ENCODE assay signal across 28 cellular contexts in the genomic region with DNA sequence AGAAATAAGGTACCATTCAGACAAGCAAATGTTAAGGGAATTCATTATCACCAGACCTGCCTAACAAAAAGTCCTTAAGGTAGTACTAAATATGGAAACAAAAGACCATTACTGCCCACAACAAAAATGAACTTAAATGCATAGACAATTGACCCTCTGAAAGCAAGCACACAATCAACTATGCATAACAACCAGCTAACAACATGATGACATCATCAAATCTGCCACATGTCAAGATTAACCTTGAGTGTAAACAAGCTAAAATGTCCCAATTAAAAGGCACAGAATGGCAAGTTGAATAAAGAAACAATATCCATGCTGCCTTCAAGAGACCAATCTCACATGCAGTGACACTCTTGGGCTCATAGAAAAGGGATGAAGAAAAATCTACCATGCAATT.
"Had no signal": no experiment of that assay in that cellular context is flagged by ENCODE, and none has a peak within 500 bp of the region (broad histone marks: within the 10 kb centered on the region; RNA-seq: fewer than 3 reads in every experiment).

No MANE protein-coding gene starts in this region.

- H3K27ac ChIP-seq: neural progenitor cell, ovary, parathyroid adenoma, psoas muscle, skin epidermis, spleen, suprapubic skin, testis, tibial artery, transverse colon, upper lobe of right lung, uterus had no signal

- H3K79me2 ChIP-seq: parathyroid adenoma had no signal

- H3K4me3 ChIP-seq: neural progenitor cell, ovary, psoas muscle, skin epidermis, smooth muscle cell, spleen, suprapubic skin, testis, tibial artery, transverse colon, upper lobe of right lung, uterus had no signal

- H3K36me3 ChIP-seq: neural progenitor cell, ovary, spleen, suprapubic skin, tibial artery, transverse colon, upper lobe of right lung, uterus had no signal

- DNase-seq: natural killer cell; occipital lobe; ovary; posterior cingulate gyrus; psoas muscle; right cardiac atrium; spleen; stimulated activated CD4-positive, alpha-beta T cell treated with anti-CD3 and anti-CD28 coated beads, Interleukin-12 subunit alpha, Interleukin-12 subunit beta, amount 100 ng/mL, for 4 hours; stimulated activated CD4-positive, alpha-beta T cell treated with anti-CD3 and anti-CD28 coated beads, Interleukin-1b, Interleukin-23, amount 100 ng/mL, for 48 hours; stimulated activated CD4-positive, alpha-beta T cell treated with anti-CD3 and anti-CD28 coated beads, Interleukin-4, amount 100 ng/mL, for 1 hour; stimulated activated CD4-positive, alpha-beta T cell treated with anti-CD3 and anti-CD28 coated beads, Interleukin-4, amount 100 ng/mL, for 4 hours; stimulated activated CD8-positive, alpha-beta memory T cell treated with anti-CD3 and anti-CD28 coated beads, Interleukin-4, amount 100 ng/mL, for 48 hours; stimulated activated naive CD4-positive, alpha-beta T cell; stimulated activated naive CD8-positive, alpha-beta T cell treated with anti-CD3 and anti-CD28 coated beads, Interleukin-15, amount 100 ng/mL, for 72 hours; stimulated activated naive CD8-positive, alpha-beta T cell treated with anti-CD3 and anti-CD28 coated beads, Interleukin-15, Interleukin-2, amounts not matched to agents 100 U/mL and 50 U/mL, for 24 hours; substantia nigra; testis; tibial artery; transverse colon; upper lobe of right lung; uterus had no signal

- H3K4me1 ChIP-seq: neural progenitor cell, parathyroid adenoma, psoas muscle, spleen, suprapubic skin, testis, tibial artery, transverse colon, upper lobe of right lung, uterus had no signal

- ATAC-seq: natural killer cell; psoas muscle; right cardiac atrium; sciatic nerve; stimulated activated memory B cell treated with anti-CD40 and anti-IgM and Interleukin-4, amounts not matched to agents 10 μg/mL and 1 μg/mL and 100 μg/mL, for 72 hours; stimulated activated naive CD8-positive, alpha-beta T cell treated with anti-CD3 and anti-CD28 coated beads, Interleukin-15, amount 100 ng/mL, for 72 hours; stimulated activated naive CD8-positive, alpha-beta T cell treated with anti-CD3 and anti-CD28 coated beads, Interleukin-15, Interleukin-2, amounts not matched to agents 100 U/mL and 50 U/mL, for 24 hours; upper lobe of right lung had no signal

- H3K9me3 ChIP-seq: ovary, psoas muscle, suprapubic skin, testis, transverse colon, upper lobe of right lung, uterus had no signal

- H3K4me2 ChIP-seq: neural progenitor cell, smooth muscle cell had no signal

- H2AFZ ChIP-seq: neural progenitor cell, parathyroid adenoma had no signal

- H3K27me3 ChIP-seq: neural progenitor cell, ovary, spleen, suprapubic skin, testis, tibial artery, transverse colon, upper lobe of right lung, uterus had no signal

- H3K9ac ChIP-seq: neural progenitor cell, parathyroid adenoma had no signal
